Comparison of ENCODE assay signal across 1 cellular context in genomic region chr18:35747894-35748472, GRCh38.
TF ChIP-seq lines count a peak whose summit lies in the region.

No MANE protein-coding gene starts in this region.

TF ChIP-seq in WTC11, 78 proteins besides CTCF, POLR2A, EP300 and RAD21 (continued from another document):
- TF ChIP-seq NFYB (CRISPR knock-in tag; conservative IDR thresholded peaks at IDR 0.05; ENCODE audit: low read depth) (no peak), ZNF138 (CRISPR knock-in tag; conservative IDR thresholded peaks at IDR 0.05) (no peak), E2F1 (CRISPR knock-in tag; IDR thresholded peaks at IDR 0.05) (no peak), ZNF317 (CRISPR knock-in tag; IDR thresholded peaks at IDR 0.05; ENCODE audit: borderline replicate concordance, low read depth) (no peak), ZNF512 (CRISPR knock-in tag; IDR thresholded peaks at IDR 0.05; ENCODE audit: borderline replicate concordance) (no peak)
